In genomic region chr6:37365791-37366190, GRCh38 we compare ENCODE assay signal across 9 cellular contexts. TPM values are rescaled to one million over a fixed set of nuclear protein-coding genes. Genes with fewer than 3 reads are reported as not detected.
DNase-seq lines count a peak whose midpoint lies in the region; TF ChIP-seq lines count a peak whose summit lies in the region.
"Had no signal": no experiment of that assay in that cellular context is flagged by ENCODE, and none has a peak within 500 bp of the region (broad histone marks: within the 10 kb centered on the region; RNA-seq: fewer than 3 reads in every experiment).

No MANE protein-coding gene starts in this region.

- WGBS in SK-N-SH (ENCODE audit: low lambda C conversion rate): 89% methylated on average over 2 of the region's 2 CpGs

- no peak overlapping the region for H3K27ac ChIP-seq in SK-N-SH (ENCODE audit: low read depth in 2 of 2, low read length in 1 of 2)

- no peak overlapping the region for H3K9ac ChIP-seq in SK-N-SH

- H3K4me1 ChIP-seq in SK-N-SH (ENCODE audit: control insufficient read depth in 1 of 2, insufficient read depth in 2 of 2, low read depth in 1 of 2, low read length in 1 of 2): peaks cover 0 to 8% of the 10 kb centered on the region in 2 experiments; a peak in 2 of 4 replicates

- no peak overlapping the region for H3K4me3 ChIP-seq in SK-N-SH (ENCODE audit: low read depth in 2 of 2, low read length in 1 of 2)

- H4K20me1 ChIP-seq in SK-N-SH (ENCODE audit: insufficient read depth): no peaks in the 10 kb centered on the region

- H3K9me2 ChIP-seq in SK-N-SH: no peaks in the 10 kb centered on the region

- H2AFZ ChIP-seq in SK-N-SH (ENCODE audit: low read depth): no peak overlapping the region

- TF ChIP-seq CTCF in SK-N-SH (IDR thresholded peaks at IDR 0.05): peak; percentile 43

- no peaks in the 10 kb centered on the region for H3F3A ChIP-seq in SK-N-SH (replicated peaks; ENCODE audit: insufficient read depth)

- H3K9me3 ChIP-seq in SK-N-SH: no peaks in the 10 kb centered on the region

- H3K36me3 ChIP-seq in SK-N-SH (replicated peaks in 1 of 2; ENCODE audit: control insufficient read depth in 1 of 2, insufficient read depth in 2 of 2, low read length in 1 of 2): peaks cover 23 to 64% of the 10 kb centered on the region in 2 experiments

- POLR2A ChIA-PET in SK-N-SH (lab: Yijun Ruan, JAX): no interaction called here

- TF ChIP-seq EP300 in SK-N-SH (IDR thresholded peaks at IDR 0.05; ENCODE audit: borderline replicate concordance in 1 of 2, low read depth in 1 of 2, low read length in 1 of 2): no peak

- H3K79me2 ChIP-seq in SK-N-SH (ENCODE audit: insufficient read depth): 0 out of 2 replicates have a peak, but pooled peaks cover 4% of the 10 kb centered on the region

- H3K27me3 ChIP-seq in SK-N-SH (ENCODE audit: insufficient read depth): no peaks in the 10 kb centered on the region

- peak; percentile 5 for DNase-seq in SIG-M5 treated with dmso at 0.1 percent for 504 hours (lab: John Stamatoyannopoulos, UW; ENCODE audit: unreplicated experiment)
- no peak for DNase-seq in SIG-M5 (lab: John Stamatoyannopoulos, UW)
- peak; percentile 37 for DNase-seq in SK-N-SH
- peak; percentile 10 for DNase-seq in fibroblast of the conjunctiva (ENCODE audit: low read depth)
- DNase-seq in superior temporal gyrus (ENCODE audit: extremely low spot score): peak; percentile 60
- no peak for DNase-seq in ecto neural progenitor cell (ENCODE audit: low spot score)
- DNase-seq in DMS53 (lab: John Stamatoyannopoulos, UW): no peak
- DNase-seq in NCI-H146 (lab: John Stamatoyannopoulos, UW): no peak
- DNase-seq: activated effector memory CD4-positive, alpha-beta T cell treated with Interleukin-2 at 50 U/mL for 16 hours had no signal

- CTCF ChIA-PET in SK-N-SH (lab: Yijun Ruan, JAX): interaction anchor here (0.6 to 4.2 kb wide), 20 partner anchors 8 to 1128 kb away, joined by 3 to 22 read pairs (median 3); partner anchors contain the start of gene RNF8

- no peak overlapping the region for H3K4me2 ChIP-seq in SK-N-SH

- TF ChIP-seq RAD21 in SK-N-SH (IDR thresholded peaks at IDR 0.05; ENCODE audit: low read length): peak; percentile 67

TF ChIP-seq in SK-N-SH, 30 proteins besides CTCF, POLR2A, EP300 and RAD21:
- TF ChIP-seq TEAD4 (IDR thresholded peaks at IDR 0.05; ENCODE audit: borderline replicate concordance, insufficient read depth) (no peak), CHD2 (IDR thresholded peaks at IDR 0.05; ENCODE audit: low read length, partially characterized antibody) (no peak), NRF1 (IDR thresholded peaks at IDR 0.05; ENCODE audit: low read depth, low read length) (no peak), TCF12 (IDR thresholded peaks at IDR 0.05) (no peak), GABPA (IDR thresholded peaks at IDR 0.05; ENCODE audit: low read depth) (no peak), FOSL2 (IDR thresholded peaks at IDR 0.05; ENCODE audit: borderline replicate concordance, low read depth) (no peak), JUND (IDR thresholded peaks at IDR 0.05) (no peak), FOXJ3 (CRISPR knock-in tag; IDR thresholded peaks at IDR 0.05) (no peak), MXI1 (IDR thresholded peaks at IDR 0.05; ENCODE audit: low read depth, low read length) (no peak)
- TF ChIP-seq, protein P1, sequence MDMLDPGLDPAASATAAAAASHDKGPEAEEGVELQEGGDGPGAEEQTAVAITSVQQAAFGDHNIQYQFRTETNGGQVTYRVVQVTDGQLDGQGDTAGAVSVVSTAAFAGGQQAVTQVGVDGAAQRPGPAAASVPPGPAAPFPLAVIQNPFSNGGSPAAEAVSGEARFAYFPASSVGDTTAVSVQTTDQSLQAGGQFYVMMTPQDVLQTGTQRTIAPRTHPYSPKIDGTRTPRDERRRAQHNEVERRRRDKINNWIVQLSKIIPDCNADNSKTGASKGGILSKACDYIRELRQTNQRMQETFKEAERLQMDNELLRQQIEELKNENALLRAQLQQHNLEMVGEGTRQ (IDR thresholded peaks at IDR 0.05; ENCODE audit: borderline replicate concordance, low read depth, low read length): no peak
- TF ChIP-seq, protein P2, sequence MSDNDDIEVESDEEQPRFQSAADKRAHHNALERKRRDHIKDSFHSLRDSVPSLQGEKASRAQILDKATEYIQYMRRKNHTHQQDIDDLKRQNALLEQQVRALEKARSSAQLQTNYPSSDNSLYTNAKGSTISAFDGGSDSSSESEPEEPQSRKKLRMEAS (IDR thresholded peaks at IDR 0.05; ENCODE audit: low read depth): no peak

RNA-seq across cellular contexts. Expression of gene RNF8, which starts 12.0 kb away (rescaled TPM):
- 19.8 and 21.7 TPM in 2 replicates for polyA plus RNA-seq in SK-N-SH (2012; rRNA removed)
- polyA plus RNA-seq in SK-N-SH (2012; cell fraction: cytosol; rRNA removed): 21.5 and 28.1 TPM in 2 replicates
- 19.5 and 22.9 TPM in 2 replicates for polyA plus RNA-seq in SK-N-SH (2012; cell fraction: nucleus; rRNA removed)

Comparison
In these comparisons a context has a peak if more than half of its experiments do, and no peak if none do; other contexts are left out.
1. DNase-seq: peak in SIG-M5 treated with dmso at 0.1 percent for 504 hours (single experiment), SK-N-SH (single experiment), fibroblast of the conjunctiva (single experiment) and superior temporal gyrus (single experiment); none in SIG-M5 (single experiment), ecto neural progenitor cell (single experiment), DMS53 (single experiment) and NCI-H146 (single experiment).